Comparison of ENCODE assay signal across 18 cellular contexts in genomic region chr4:142582340-142582739, GRCh38.
DNase-seq lines count a peak whose midpoint lies in the region; ATAC-seq and TF ChIP-seq lines count a peak whose summit lies in the region.
"Had no signal": no experiment of that assay in that cellular context is flagged by ENCODE, and none has a peak within 500 bp of the region (broad histone marks: within the 10 kb centered on the region; RNA-seq: fewer than 3 reads in every experiment).

No MANE protein-coding gene starts in this region.

- H3K27me3 ChIP-seq in PC-3 (ENCODE audit: low read length) (no peaks in the 10 kb centered on the region), WERI-Rb-1 (ENCODE audit: insufficient read depth, low read depth, severe bottlenecking) (no peaks in the 10 kb centered on the region)

- H3K9me3 ChIP-seq in PC-3 (ENCODE audit: low read length) (no peaks in the 10 kb centered on the region), WERI-Rb-1 (ENCODE audit: severe bottlenecking) (no peaks in the 10 kb centered on the region)
- H3K9me3 ChIP-seq: Caco-2 had no signal

- H3K4me1 ChIP-seq in PC-3 (ENCODE audit: insufficient read depth, low read length): peaks cover 6% of the 10 kb centered on the region; the same call in 1 of the 2 replicates
- H3K4me1 ChIP-seq: Caco-2 had no signal

- no peak overlapping the region for H3K4me3 Mint-ChIP-seq in activated CD4-positive, alpha-beta T cell treated with anti-CD3 and anti-CD28 coated beads, Interleukin-2, amount 10 ng/mL, durations not matched to agents 7 days and 5 days
- H3K4me3 Mint-ChIP-seq: CD4-positive, alpha-beta T cell had no signal

- H3K9ac ChIP-seq in PC-3 (ENCODE audit: low read length): no peak overlapping the region

- intact Hi-C loops in PC-3 (cut with micrococcal nuclease): no loop called here

- CTCF ChIA-PET in activated CD4-positive, alpha-beta T cell treated with anti-CD3 and anti-CD28 coated beads, Interleukin-2, amount 10 ng/mL, durations not matched to agents 7 days and 5 days (lab: Charles Lee): no interaction called here
- CTCF ChIA-PET in PC-3 (lab: Charles Lee): no interaction called here

- H2AFZ ChIP-seq in PC-3 (ENCODE audit: low read length): no peak overlapping the region

- BruUV-seq in PC-3 (replicated peaks; lab: Mats Ljungman, UMichigan): no TSS peak

- H3K27ac Mint-ChIP-seq in activated CD4-positive, alpha-beta T cell treated with anti-CD3 and anti-CD28 coated beads, Interleukin-2, amount 10 ng/mL, durations not matched to agents 7 days and 5 days: peak overlapping the region; percentile 26
- H3K27ac Mint-ChIP-seq in activated naive CD4-positive, alpha-beta T cell treated with anti-CD3 and anti-CD28 coated beads, Interleukin-2, amount 50 U/mL, for 72 hours: peak overlapping the region in 1 of 2 donors; percentile 36
- H3K27ac Mint-ChIP-seq: CD4-positive, alpha-beta T cell had no signal

- no peak for DNase-seq in activated CD4-positive, alpha-beta T cell treated with anti-CD3 and anti-CD28 coated beads, Interleukin-2, amount 10 ng/mL, durations not matched to agents 7 days and 5 days
- no peak for DNase-seq in activated CD4-positive, alpha-beta T cell treated with anti-CD3 and anti-CD28 coated beads, Interleukin-2, amount 50 U/mL, for 48 hours
- DNase-seq in activated naive CD4-positive, alpha-beta T cell treated with anti-CD3 and anti-CD28 coated beads, Interleukin-2, amount 50 U/mL, for 72 hours (ENCODE audit: low spot score in 2 of 2): no peak
- no peak for DNase-seq in activated naive CD4-positive, alpha-beta T cell (lab: John Stamatoyannopoulos, UW)
- DNase-seq in PC-3 (peak; percentile 26), caudate nucleus (lab: John Stamatoyannopoulos, UW) (peak in 5 of 61 donors; percentile 2 to 64 (median 16)), NCI-H345 treated with DMSO at 0.1 percent for 48 hours (lab: John Stamatoyannopoulos, UW; ENCODE audit: unreplicated experiment) (no peak), WERI-Rb-1 (no peak)
- DNase-seq: Caco-2; CD4-positive, alpha-beta T cell; HCEC 1CT; IMR-90; NCI-H1417 treated with DMSO at 0.1 percent for 48 hours; NCI-H1930; NCI-H2171; NCI-H446; NCI-H526 treated with DMSO at 0.1 percent for 48 hours had no signal

- H3K9me2 ChIP-seq in PC-3 (replicated peaks; ENCODE audit: low read length): no peaks in the 10 kb centered on the region

- no peaks in the 10 kb centered on the region for H3K27me3 Mint-ChIP-seq in activated CD4-positive, alpha-beta T cell treated with anti-CD3 and anti-CD28 coated beads, Interleukin-2, amount 10 ng/mL, durations not matched to agents 7 days and 5 days
- H3K27me3 Mint-ChIP-seq: CD4-positive, alpha-beta T cell had no signal

- peaks cover 11% of the 10 kb centered on the region for H3K4me1 Mint-ChIP-seq in activated CD4-positive, alpha-beta T cell treated with anti-CD3 and anti-CD28 coated beads, Interleukin-2, amount 10 ng/mL, durations not matched to agents 7 days and 5 days

- H3K36me3 Mint-ChIP-seq in activated CD4-positive, alpha-beta T cell treated with anti-CD3 and anti-CD28 coated beads, Interleukin-2, amount 10 ng/mL, durations not matched to agents 7 days and 5 days (ENCODE audit: low read depth): peaks cover 67% of the 10 kb centered on the region
- peaks cover 25 to 81% of the 10 kb centered on the region in 2 donors for H3K36me3 Mint-ChIP-seq in activated naive CD4-positive, alpha-beta T cell treated with anti-CD3 and anti-CD28 coated beads, Interleukin-2, amount 50 U/mL, for 72 hours

- ATAC-seq in activated naive CD4-positive, alpha-beta T cell treated with anti-CD3 and anti-CD28 coated beads, Interleukin-2, amount 50 U/mL, for 72 hours: peak; percentile 56 to 88
- no peak for ATAC-seq in PC-3

- TF ChIP-seq CTCF in PC-3 (conservative IDR thresholded peaks at IDR 0.05; ENCODE audit: low read depth, low read length) (no peak), WERI-Rb-1 (IDR thresholded peaks at IDR 0.05; ENCODE audit: low read depth, low read length) (no peak)

- no peaks in the 10 kb centered on the region for H3F3A ChIP-seq in PC-3 (ENCODE audit: low read length, unreplicated experiment)

- POLR2A ChIA-PET in activated CD4-positive, alpha-beta T cell treated with anti-CD3 and anti-CD28 coated beads, Interleukin-2, amount 10 ng/mL, durations not matched to agents 7 days and 5 days (lab: Charles Lee): no interaction called here
- POLR2A ChIA-PET in PC-3 (lab: Charles Lee; ENCODE audit: unreplicated experiment): no interaction called here

- H3K27ac ChIP-seq in PC-3 (ENCODE audit: low read length): no peak overlapping the region
- peak overlapping the region; percentile 69 for H3K27ac ChIP-seq in caudate nucleus (ENCODE audit: low read depth, low read length)
- no peak overlapping the region for H3K27ac ChIP-seq in WERI-Rb-1
- H3K27ac ChIP-seq: HL-60 had no signal

- H3K36me3 ChIP-seq in PC-3 (ENCODE audit: low read depth, low read length) (no peaks in the 10 kb centered on the region), WERI-Rb-1 (no peaks in the 10 kb centered on the region)

- peaks cover 44% of the 10 kb centered on the region for H3K9me3 Mint-ChIP-seq in activated CD4-positive, alpha-beta T cell treated with anti-CD3 and anti-CD28 coated beads, Interleukin-2, amount 10 ng/mL, durations not matched to agents 7 days and 5 days
- H3K9me3 Mint-ChIP-seq in activated naive CD4-positive, alpha-beta T cell treated with anti-CD3 and anti-CD28 coated beads, Interleukin-2, amount 50 U/mL, for 72 hours: peaks cover 8 to 21% of the 10 kb centered on the region in 2 donors

- H3K4me3 ChIP-seq in PC-3 (ENCODE audit: low read length): no peak overlapping the region
- no peak overlapping the region for H3K4me3 ChIP-seq in WERI-Rb-1 (ENCODE audit: low read depth, low read length)

- no peak overlapping the region for H3K4me2 ChIP-seq in PC-3 (ENCODE audit: low read length)

- no peaks in the 10 kb centered on the region for H3K79me2 ChIP-seq in PC-3 (ENCODE audit: low read length)

- no peaks in the 10 kb centered on the region for H4K20me1 ChIP-seq in PC-3 (ENCODE audit: low read length)
